Comparison of ENCODE assay signal across 23 cellular contexts in the genomic region with DNA sequence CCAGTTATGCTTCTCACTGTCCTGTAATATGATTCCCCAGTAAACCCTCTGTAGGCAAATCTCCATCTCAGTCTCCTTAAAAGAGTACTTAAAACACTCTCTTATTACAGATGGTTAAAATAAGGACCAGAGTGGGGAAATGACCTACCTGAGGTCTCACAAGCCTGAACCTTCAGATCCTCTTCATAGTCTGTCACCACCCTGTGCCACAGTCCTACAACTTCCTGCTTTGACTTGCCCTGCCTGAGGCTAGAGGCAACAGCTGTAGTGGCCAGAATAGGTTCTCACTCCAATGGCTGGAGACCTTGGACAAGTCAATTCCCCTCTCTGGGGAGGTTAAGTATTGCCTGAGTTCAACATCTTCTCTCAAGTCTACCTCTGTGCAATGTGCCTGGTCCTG. TPM values are rescaled to one million over a fixed set of nuclear protein-coding genes. Genes with fewer than 3 reads are reported as not detected.
DNase-seq lines count a peak whose midpoint lies in the region; ATAC-seq, FAIRE-seq and TF ChIP-seq lines count a peak whose summit lies in the region.
"Had no signal": no experiment of that assay in that cellular context is flagged by ENCODE, and none has a peak within 500 bp of the region (broad histone marks: within the 10 kb centered on the region; RNA-seq: fewer than 3 reads in every experiment).

No MANE protein-coding gene starts in this region.

- no peak for DNase-seq in SK-N-SH
- no peak for DNase-seq in WTC11 (ENCODE audit: low spot score)
- DNase-seq in left lung, result no peak
- no peak for DNase-seq in EL
- DNase-seq in kidney tubule cell (ENCODE audit: low spot score), result no peak
- no peak for DNase-seq in small intestine
- DNase-seq: activated CD4-positive, alpha-beta T cell treated with anti-CD3 and anti-CD28 coated beads for 48 hours; activated CD8-positive, alpha-beta memory T cell treated with anti-CD3 and anti-CD28 coated beads, Interleukin-2, amount 50 U/mL, for 4 hours; activated gamma-delta T cell treated with Interleukin-2 at 50 U/mL for 16 hours; aorta; cerebellar nuclear complex; DMS 273 treated with DMSO at 0.1 percent for 48 hours; NCI-H187; NCI-H510A treated with DMSO at 0.1 percent for 48 hours; thyroid gland had no signal

- H3K9ac ChIP-seq in SK-N-SH (no peak overlapping the region), Loucy (ENCODE audit: low read depth, low read length, poor library complexity, severe bottlenecking) (no peak overlapping the region)

- intact Hi-C loops in left lung (cut with DNase I), result no loop called here

- no peak for TF ChIP-seq EP300 in SK-N-SH (IDR thresholded peaks at IDR 0.05; ENCODE audit: borderline replicate concordance in 1 of 2, low read depth in 1 of 2, low read length in 1 of 2)

- H3K36me3 Mint-ChIP-seq in WTC11, result no peaks in the 10 kb centered on the region

- H3K4me3 Mint-ChIP-seq in WTC11, result no peak overlapping the region

- H3K79me2 ChIP-seq in SK-N-SH (ENCODE audit: insufficient read depth) (no peaks in the 10 kb centered on the region), Loucy (ENCODE audit: insufficient read depth, low read length) (no peaks in the 10 kb centered on the region)

- ATAC-seq in SK-N-SH treated with all-trans-retinoic acid at 6 μM for 48 hours (peak; percentile 40), WTC11 (no peak), left lung (peak; percentile 27)
- ATAC-seq: left lobe of liver had no signal

- H3K4me1 ChIP-seq in SK-N-SH (ENCODE audit: control insufficient read depth in 1 of 2, insufficient read depth in 2 of 2, low read depth in 1 of 2, low read length in 1 of 2) (no peaks in the 10 kb centered on the region), Loucy (ENCODE audit: insufficient read depth, low read length, poor library complexity, severe bottlenecking) (no peaks in the 10 kb centered on the region), left lung (peaks cover 0 to 46% of the 10 kb centered on the region in 2 donors), small intestine (ENCODE audit: control insufficient read depth in 2 of 2, insufficient read depth in 1 of 2, low read depth in 1 of 2, low read length in 1 of 2) (peaks cover 0 to 3% of the 10 kb centered on the region in 2 donors)
- H3K4me1 ChIP-seq: A549, thyroid gland had no signal

- H4K20me1 ChIP-seq in SK-N-SH (ENCODE audit: insufficient read depth), result no peaks in the 10 kb centered on the region
- H4K20me1 ChIP-seq in Loucy (ENCODE audit: insufficient read depth, low read length, poor library complexity, severe bottlenecking), result no peaks in the 10 kb centered on the region

- H3K36me3 ChIP-seq in SK-N-SH (replicated peaks in 1 of 2; ENCODE audit: control insufficient read depth in 1 of 2, insufficient read depth in 2 of 2, low read length in 1 of 2), result peaks cover 0 to 10% of the 10 kb centered on the region in 2 experiments
- H3K36me3 ChIP-seq in Loucy (ENCODE audit: insufficient read depth, low read length), result no peaks in the 10 kb centered on the region
- peaks cover 0 to 2% of the 10 kb centered on the region in 2 donors for H3K36me3 ChIP-seq in left lung
- no peaks in the 10 kb centered on the region for H3K36me3 ChIP-seq in small intestine (ENCODE audit: control insufficient read depth in 2 of 2, insufficient read depth in 2 of 2, low read length in 2 of 2)
- H3K36me3 ChIP-seq: thyroid gland had no signal

- H2AFZ ChIP-seq in SK-N-SH (ENCODE audit: low read depth), result no peak overlapping the region
- peak overlapping the region; percentile 31; the same call in 1 of the 2 replicates for H2AFZ ChIP-seq in Loucy (ENCODE audit: low read length)

- H3K4me3 ChIP-seq in SK-N-SH (ENCODE audit: low read depth in 2 of 2, low read length in 1 of 2), result no peak overlapping the region
- no peak overlapping the region for H3K4me3 ChIP-seq in Loucy (ENCODE audit: low read length, poor library complexity, severe bottlenecking)
- no peak overlapping the region for H3K4me3 ChIP-seq in left lung
- H3K4me3 ChIP-seq in small intestine (ENCODE audit: low read depth in 1 of 2, low read length in 2 of 2), result no peak overlapping the region
- H3K4me3 ChIP-seq: A549, MG63, SK-N-MC, thyroid gland had no signal

- H3F3A ChIP-seq in SK-N-SH (replicated peaks; ENCODE audit: insufficient read depth) (peaks cover 17% of the 10 kb centered on the region), Loucy (ENCODE audit: low read depth) (no peaks in the 10 kb centered on the region)

- CTCF ChIA-PET in SK-N-SH (lab: Yijun Ruan, JAX) (interaction anchor here (1.7 kb wide), 1 partner anchor 73 kb away, joined by 5 read pairs; no protein-coding TSS in a partner anchor), WTC11 (lab: Charles Lee) (interaction anchor here (3.2 kb wide), 1 partner anchor 39 kb away, joined by 17 read pairs; no protein-coding TSS in a partner anchor)

- POLR2A ChIA-PET in SK-N-SH (lab: Yijun Ruan, JAX) (no interaction called here), WTC11 (lab: Charles Lee) (interaction anchor here (0.6 to 1.7 kb wide), 3 partner anchors 9 to 226 kb away, joined by 3 to 5 read pairs (median 4); no protein-coding TSS in a partner anchor)

- no peaks in the 10 kb centered on the region for H3K27me3 ChIP-seq in SK-N-SH (ENCODE audit: insufficient read depth)
- no peaks in the 10 kb centered on the region for H3K27me3 ChIP-seq in Loucy (ENCODE audit: insufficient read depth, low read length, poor library complexity, severe bottlenecking)
- no peaks in the 10 kb centered on the region for H3K27me3 ChIP-seq in left lung
- no peaks in the 10 kb centered on the region for H3K27me3 ChIP-seq in small intestine (ENCODE audit: control insufficient read depth in 2 of 2, insufficient read depth in 2 of 2, low read length in 2 of 2)
- H3K27me3 ChIP-seq: MG63, thyroid gland had no signal

- H3K4me2 ChIP-seq in SK-N-SH (no peak overlapping the region), Loucy (ENCODE audit: low read depth, low read length, poor library complexity, severe bottlenecking) (no peak overlapping the region)
- H3K4me2 ChIP-seq: A549 had no signal

- no peak for TF ChIP-seq RAD21 in SK-N-SH (IDR thresholded peaks at IDR 0.05; ENCODE audit: low read length)

- no peaks in the 10 kb centered on the region for H3K27me3 Mint-ChIP-seq in WTC11 (ENCODE audit: low read depth)

- H3K27ac Mint-ChIP-seq in WTC11, result peak overlapping the region; percentile 33; the same call in 1 of the 2 replicates

- FAIRE-seq in small intestine (lab: Jason Lieb, UNC), result no peak
- FAIRE-seq: A549, endometrium had no signal

- H3K9me2 ChIP-seq in SK-N-SH, result no peaks in the 10 kb centered on the region
- H3K9me2 ChIP-seq in Loucy (replicated peaks; ENCODE audit: low read depth, low read length), result no peaks in the 10 kb centered on the region

- H3K9me3 Mint-ChIP-seq in WTC11, result no peaks in the 10 kb centered on the region

- no peak overlapping the region for H3K27ac ChIP-seq in SK-N-SH (ENCODE audit: low read depth in 2 of 2, low read length in 1 of 2)
- H3K27ac ChIP-seq in left lung, result peak overlapping the region in 1 of 2 donors; percentile 26
- H3K27ac ChIP-seq in small intestine (ENCODE audit: low read depth in 1 of 2, low read length in 1 of 2), result no peak overlapping the region
- H3K27ac ChIP-seq: A549, C4-2B, SK-N-MC, thyroid gland had no signal

- H3K4me1 Mint-ChIP-seq in WTC11, result peaks cover 26% of the 10 kb centered on the region

- H3K9me3 ChIP-seq in SK-N-SH, result no peaks in the 10 kb centered on the region
- H3K9me3 ChIP-seq in Loucy (ENCODE audit: insufficient read depth, low read depth, low read length), result no peaks in the 10 kb centered on the region
- no peaks in the 10 kb centered on the region for H3K9me3 ChIP-seq in left lung
- no peaks in the 10 kb centered on the region for H3K9me3 ChIP-seq in small intestine (ENCODE audit: control insufficient read depth, low read depth)
- H3K9me3 ChIP-seq: A549, MG63, thyroid gland had no signal

- TF ChIP-seq CTCF in SK-N-SH (IDR thresholded peaks at IDR 0.05) (no peak), Loucy (conservative IDR thresholded peaks at IDR 0.05; ENCODE audit: low read length) (no peak), WTC11 (IDR thresholded peaks at IDR 0.05) (no peak), left lung (IDR thresholded peaks at IDR 0.05) (no peak)

TF ChIP-seq in SK-N-SH treated with all-trans-retinoic acid at 6 μM for 48 hours, 23 proteins besides CTCF, POLR2A, EP300 and RAD21 (continues in another document):
- no peak for TF ChIP-seq TOX (CRISPR knock-in tag; IDR thresholded peaks at IDR 0.05; ENCODE audit: borderline replicate concordance)

TF ChIP-seq in WTC11, 78 proteins besides CTCF, POLR2A, EP300 and RAD21:
- TF ChIP-seq ZNF121 (CRISPR knock-in tag; IDR thresholded peaks at IDR 0.05) (peak; percentile 77; the same call in 1 of the 2 replicates), OVOL2 (CRISPR knock-in tag; IDR thresholded peaks at IDR 0.05; ENCODE audit: borderline replicate concordance) (no peak), NR1H2 (CRISPR knock-in tag; IDR thresholded peaks at IDR 0.05) (no peak), ZNF416 (CRISPR knock-in tag; IDR thresholded peaks at IDR 0.05) (no peak), TEAD1 (CRISPR knock-in tag; IDR thresholded peaks at IDR 0.05) (no peak), ESRRA (CRISPR knock-in tag; IDR thresholded peaks at IDR 0.05; ENCODE audit: borderline replicate concordance) (no peak), ZNF138 (CRISPR knock-in tag; conservative IDR thresholded peaks at IDR 0.05) (no peak)

RNA-seq across cellular contexts. Expression of gene SESN2, which starts 28.0 kb away (rescaled TPM):
- polyA plus RNA-seq in SK-N-SH (2012; rRNA removed) (14.1 and 15.4 TPM in 2 replicates), small intestine (10 to 100 TPM; 16.8 to 41.3 (median 19.5) TPM)
- 6.3 and 9.8 TPM in 2 replicates for polyA plus RNA-seq in SK-N-SH (2012; cell fraction: cytosol; rRNA removed)
- polyA plus RNA-seq in SK-N-SH (2012; cell fraction: nucleus; rRNA removed), result 23.2 and 27.2 TPM in 2 replicates
- total RNA-seq in WTC11 (2021) (22.3 to 38.1 TPM (median 23.3 TPM) in 3 replicates), left lung (10 to 100 TPM; 14.6 to 17.6 TPM)

RNA-seq across cellular contexts. Expression of gene MED18, which starts 41.5 kb away (rescaled TPM):
- 12.6 and 13.7 TPM in 2 replicates for polyA plus RNA-seq in SK-N-SH (2012; rRNA removed)
- 11.1 and 13.6 TPM in 2 replicates for polyA plus RNA-seq in SK-N-SH (2012; cell fraction: cytosol; rRNA removed)
- polyA plus RNA-seq in SK-N-SH (2012; cell fraction: nucleus; rRNA removed), result 9.7 and 11.9 TPM in 2 replicates
- total RNA-seq in WTC11 (2021), result 15.1 to 17.9 TPM (median 15.2 TPM) in 3 replicates
- total RNA-seq in left lung, result 10 to 100 TPM; 13.2 to 16.6 TPM
- polyA plus RNA-seq in small intestine, result 10 to 100 TPM; 24.6 to 39.4 (median 29.5) TPM

RNA-seq across cellular contexts. Expression of gene ATP5IF1, which starts 51.4 kb away (rescaled TPM):
- polyA plus RNA-seq in SK-N-SH (2012; rRNA removed) (303 and 594 TPM in 2 replicates), small intestine (1,000 to 10,000 TPM in 1 of 3 donors, 100 to 1,000 TPM in 2; 763 to 1,616 (median 824) TPM)
- polyA plus RNA-seq in SK-N-SH (2012; cell fraction: cytosol; rRNA removed), result 453 and 709 TPM in 2 replicates
- 130 and 156 TPM in 2 replicates for polyA plus RNA-seq in SK-N-SH (2012; cell fraction: nucleus; rRNA removed)
- total RNA-seq in WTC11 (2021) (201 to 245 TPM (median 228 TPM) in 3 replicates), left lung (100 to 1,000 TPM in 1 of 2 donors, 10 to 100 TPM in 1; 97.5 to 150 TPM)

RNA-seq across cellular contexts. Expression of gene DNAJC8, which starts 54.5 kb away (rescaled TPM):
- polyA plus RNA-seq in SK-N-SH (2012; rRNA removed), result 50.9 and 60.2 TPM in 2 replicates
- polyA plus RNA-seq in SK-N-SH (2012; cell fraction: cytosol; rRNA removed), result 70.4 and 90.3 TPM in 2 replicates
- polyA plus RNA-seq in SK-N-SH (2012; cell fraction: nucleus; rRNA removed), result 34.1 and 39.8 TPM in 2 replicates
- 108 to 112 TPM (median 110 TPM) in 3 replicates for total RNA-seq in WTC11 (2021)
- total RNA-seq in left lung, result 10 to 100 TPM; 65.2 to 74.3 TPM
- polyA plus RNA-seq in small intestine, result 10 to 100 TPM; 62.2 to 72.7 (median 71.9) TPM
